In the genomic region with DNA sequence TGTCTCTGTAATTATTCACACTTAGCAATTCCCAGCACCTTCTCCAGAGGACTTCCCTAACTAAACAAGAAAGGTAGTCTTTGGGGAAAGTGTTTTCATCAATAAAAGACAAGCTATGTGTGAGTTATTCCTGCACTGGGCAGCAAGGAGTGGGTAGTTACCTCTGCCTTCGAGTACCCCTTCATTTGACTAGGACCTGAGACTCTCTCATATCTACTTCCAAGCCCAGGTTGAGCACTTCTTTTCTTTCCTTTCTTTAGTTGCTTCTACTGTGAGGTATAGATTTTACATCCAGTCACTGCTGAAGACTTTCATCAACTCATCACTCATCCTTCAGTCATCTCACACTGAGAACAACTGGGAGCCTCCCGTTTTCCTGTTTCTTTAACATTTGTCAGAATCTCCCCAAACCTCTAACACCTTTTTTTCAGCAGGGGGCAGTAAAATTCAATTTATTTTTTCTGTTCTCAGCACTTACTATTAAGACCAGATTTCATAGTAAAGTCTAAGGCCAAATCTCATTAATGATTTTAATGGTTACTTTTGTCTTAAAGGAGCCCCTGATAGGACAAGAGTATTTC, we compare ENCODE assay signal across 8 cellular contexts.
DNase-seq lines count a peak whose midpoint lies in the region; ATAC-seq and TF ChIP-seq lines count a peak whose summit lies in the region.

No MANE protein-coding gene starts in this region.

- intact Hi-C loops in left ventricle myocardium inferior (cut with micrococcal nuclease) = no loop called here
- intact Hi-C loops in left ventricle myocardium superior (cut with micrococcal nuclease) = no loop called here
- intact Hi-C loops in transverse colon (cut with DNase I; ENCODE audit: low total_unique reads) = no loop called here
- intact Hi-C loops in left colon (cut with DNase I, micrococcal nuclease) = no loop called here

- peak; percentile 52 for TF ChIP-seq CTCF in left ventricle myocardium inferior (IDR thresholded peaks at IDR 0.05; ENCODE audit: borderline replicate concordance)
- peak; percentile 41 for TF ChIP-seq CTCF in fibroblast of pulmonary artery (IDR thresholded peaks at IDR 0.05; ENCODE audit: low read length, missing control alignments)
- TF ChIP-seq CTCF in transverse colon (IDR thresholded peaks at IDR 0.05) = peak in 4 of 5 experiments; percentile 9 to 23 (median 18)

- H3K4me1 ChIP-seq in left ventricle myocardium inferior (no peaks in the 10 kb centered on the region), transverse colon (no peaks in the 10 kb centered on the region)

- no peak overlapping the region for H3K4me3 ChIP-seq in left ventricle myocardium inferior
- H3K4me3 ChIP-seq in fibroblast of pulmonary artery (replicated peaks; ENCODE audit: low read depth, low read length) = no peak overlapping the region
- H3K4me3 ChIP-seq in transverse colon = no peak overlapping the region

- TF ChIP-seq POLR2A in transverse colon (IDR thresholded peaks at IDR 0.05) = no peak

- peaks cover 2% of the 10 kb centered on the region for H3K27me3 ChIP-seq in left ventricle myocardium inferior (ENCODE audit: low read depth)
- no peaks in the 10 kb centered on the region for H3K27me3 ChIP-seq in transverse colon

- DNase-seq in left ventricle myocardium inferior (no peak), left ventricle myocardium superior (no peak), OCI-M1 (lab: John Stamatoyannopoulos, UW) (peak; percentile 19), fibroblast of pulmonary artery (ENCODE audit: low read depth) (peak; percentile 36), transverse colon (no peak), left colon (no peak), epidermal melanocyte (ENCODE audit: insufficient read length, low spot score) (no peak)
- no peak for DNase-seq in activated CD8-positive, alpha-beta memory T cell treated with anti-CD3 and anti-CD28 coated beads, Interleukin-2, amount 50 U/mL, for 4 hours

- 32 to 42% methylated on average over 2 of the region's 2 CpGs for WGBS in transverse colon (ENCODE audit: low coverage in 1 of 2), 2 donors

- no peaks in the 10 kb centered on the region for H3K36me3 ChIP-seq in left ventricle myocardium inferior
- no peaks in the 10 kb centered on the region for H3K36me3 ChIP-seq in transverse colon

- TF ChIP-seq EP300 in transverse colon (IDR thresholded peaks at IDR 0.05; ENCODE audit: low read depth) = no peak

- in situ Hi-C loops in transverse colon (cut with MboI; ENCODE audit: low pct_ligation_motif_present in 1 of 4, low pct_unique_long_range_greater_than_20kb in 1 of 4, low sequenced_read_pairs in 3 of 4) = no loop called here

- H3K9me3 ChIP-seq in left ventricle myocardium inferior (replicated peaks) = no peaks in the 10 kb centered on the region
- H3K9me3 ChIP-seq in transverse colon = no peaks in the 10 kb centered on the region

- H3K27ac ChIP-seq in left ventricle myocardium inferior (replicated peaks) (no peak overlapping the region), transverse colon (no peak overlapping the region)

- ATAC-seq in left ventricle myocardium superior = no peak
- no peak for ATAC-seq in left colon

Comparison
In these comparisons a context has a peak if more than half of its experiments do, and no peak if none do; other contexts are left out.
1. DNase-seq: peak in OCI-M1 (single experiment) and fibroblast of pulmonary artery (single experiment); none in left ventricle myocardium inferior (single experiment), left ventricle myocardium superior (single experiment), transverse colon (single experiment), left colon (0 of 2), activated CD8-positive, alpha-beta memory T cell treated with anti-CD3 and anti-CD28 coated beads, Interleukin-2, amount 50 U/mL, for 4 hours (single experiment) and epidermal melanocyte (single experiment).
2. Peak in every context shown above with its lines, with median percentiles within 50 percentile points of each other: CTCF ChIP-seq.